8 cellular contexts compared by ENCODE assay signal in the genomic region with DNA sequence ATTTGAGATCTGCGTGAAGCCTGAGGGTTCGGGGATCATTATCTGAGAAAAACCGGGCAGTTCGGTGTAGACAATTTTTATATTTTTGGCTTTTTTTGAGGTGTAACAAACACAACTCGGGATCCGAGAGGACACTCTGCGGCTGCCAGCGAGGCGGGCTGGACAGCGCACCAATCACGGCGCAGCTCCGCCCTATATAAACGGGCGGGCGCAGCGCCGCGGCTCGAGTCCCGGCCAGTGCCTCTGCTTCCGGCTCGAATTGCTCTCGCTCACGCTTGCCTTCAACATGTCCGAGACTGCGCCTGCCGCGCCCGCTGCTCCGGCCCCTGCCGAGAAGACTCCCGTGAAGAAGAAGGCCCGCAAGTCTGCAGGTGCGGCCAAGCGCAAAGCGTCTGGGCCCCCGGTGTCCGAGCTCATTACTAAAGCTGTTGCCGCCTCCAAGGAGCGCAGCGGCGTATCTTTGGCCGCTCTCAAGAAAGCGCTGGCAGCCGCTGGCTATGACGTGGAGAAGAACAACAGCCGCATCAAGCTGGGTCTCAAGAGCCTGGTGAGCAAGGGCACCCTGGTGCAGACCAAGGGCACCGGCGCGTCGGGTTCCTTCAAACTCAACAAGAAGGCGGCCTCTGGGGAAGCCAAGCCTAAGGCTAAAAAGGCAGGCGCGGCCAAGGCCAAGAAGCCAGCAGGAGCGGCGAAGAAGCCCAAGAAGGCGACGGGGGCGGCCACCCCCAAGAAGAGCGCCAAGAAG.
DNase-seq lines count a peak whose midpoint lies in the region; ATAC-seq, FAIRE-seq and TF ChIP-seq lines count a peak whose summit lies in the region.

No MANE protein-coding gene starts in this region.

- no peak for FAIRE-seq in RCC 7860 (lab: Jason Lieb, UNC)

- TF ChIP-seq CTCF in fibroblast of mammary gland (conservative IDR thresholded peaks at IDR 0.05; ENCODE audit: control insufficient read depth, insufficient read depth, low read depth, low read length) = no peak
- no peak for TF ChIP-seq CTCF in natural killer cell (IDR thresholded peaks at IDR 0.05)

- peaks cover 5% of the 10 kb centered on the region for H3K36me3 Mint-ChIP-seq in activated T-helper 2 cell treated with anti-CD3 and anti-CD28 coated beads, Interferon-gamma antibody, Interleukin-2, Interleukin-4, amounts not matched to agents 10 μg/mL and 5 μg/mL and 100 μg/mL, durations not matched to agents 14 hours and 24 hours and 36 hours (ENCODE audit: low read depth)
- no peaks in the 10 kb centered on the region for H3K36me3 Mint-ChIP-seq in natural killer cell
- H3K36me3 Mint-ChIP-seq in stimulated activated naive B cell treated with anti-CD40 and anti-IgM and Interleukin-4, amounts not matched to agents 10 μg/mL and 1 μg/mL and 100 μg/mL, for 72 hours = peaks cover 37 to 39% of the 10 kb centered on the region in 2 donors

- peak overlapping the region; percentile 90 for H3K4me3 Mint-ChIP-seq in activated T-helper 2 cell treated with anti-CD3 and anti-CD28 coated beads, Interferon-gamma antibody, Interleukin-2, Interleukin-4, amounts not matched to agents 10 μg/mL and 5 μg/mL and 100 μg/mL, durations not matched to agents 14 hours and 24 hours and 36 hours (ENCODE audit: low read depth)
- H3K4me3 Mint-ChIP-seq in natural killer cell = peak overlapping the region; percentile 99
- H3K4me3 Mint-ChIP-seq in stimulated activated naive B cell treated with anti-CD40 and anti-IgM and Interleukin-4, amounts not matched to agents 10 μg/mL and 1 μg/mL and 100 μg/mL, for 72 hours = peak overlapping the region; percentile 83 to 92

- intact Hi-C loops in activated T-helper 2 cell treated with anti-CD3 and anti-CD28 coated beads, Interferon-gamma antibody, Interleukin-2, Interleukin-4, amounts not matched to agents 10 μg/mL and 5 μg/mL and 100 μg/mL, durations not matched to agents 14 hours and 24 hours and 36 hours (cut with micrococcal nuclease) = loop anchor here (1.0 to 5.0 kb wide), 3 partner anchors 53 to 1737 kb away; a partner anchor contains a TSS
- intact Hi-C loops in natural killer cell (cut with micrococcal nuclease) = loop anchor here (2.0 to 10.0 kb wide), 5 partner anchors 79 to 1737 kb away; a partner anchor contains a TSS

- in situ Hi-C loops in KBM-7 (cut with MboI; ENCODE audit: low pct_unique_long_range_greater_than_20kb, low sequenced_read_pairs) = no loop called here

- H3K27me3 Mint-ChIP-seq in activated T-helper 2 cell treated with anti-CD3 and anti-CD28 coated beads, Interferon-gamma antibody, Interleukin-2, Interleukin-4, amounts not matched to agents 10 μg/mL and 5 μg/mL and 100 μg/mL, durations not matched to agents 14 hours and 24 hours and 36 hours (ENCODE audit: low read depth) = no peaks in the 10 kb centered on the region
- no peaks in the 10 kb centered on the region for H3K27me3 Mint-ChIP-seq in natural killer cell (ENCODE audit: low read depth in 2 of 2)
- H3K27me3 Mint-ChIP-seq in stimulated activated naive B cell treated with anti-CD40 and anti-IgM and Interleukin-4, amounts not matched to agents 10 μg/mL and 1 μg/mL and 100 μg/mL, for 72 hours = peaks cover 0 to 14% of the 10 kb centered on the region in 2 donors

- DNase-seq in DMS53 (lab: John Stamatoyannopoulos, UW) (peak; percentile 92), KBM-7 (peak; percentile 95), RCC 7860 (ENCODE audit: low spot score) (peak; percentile 74), fibroblast of mammary gland (ENCODE audit: low read depth) (peak; percentile 83), natural killer cell (peak; percentile 92)
- peak; percentile 91 for DNase-seq in activated T-helper 2 cell treated with anti-CD3 and anti-CD28 coated beads, Interferon-gamma antibody, Interleukin-2, Interleukin-4, amounts not matched to agents 10 μg/mL and 5 μg/mL and 100 μg/mL, durations not matched to agents 14 hours and 24 hours and 36 hours (ENCODE audit: low spot score)
- peak; percentile 96 for DNase-seq in stimulated activated naive B cell treated with anti-CD40 and anti-IgM and Interleukin-4, amounts not matched to agents 10 μg/mL and 1 μg/mL and 100 μg/mL, for 72 hours

- no peaks in the 10 kb centered on the region for H3K9me3 Mint-ChIP-seq in activated T-helper 2 cell treated with anti-CD3 and anti-CD28 coated beads, Interferon-gamma antibody, Interleukin-2, Interleukin-4, amounts not matched to agents 10 μg/mL and 5 μg/mL and 100 μg/mL, durations not matched to agents 14 hours and 24 hours and 36 hours
- H3K9me3 Mint-ChIP-seq in natural killer cell = no peaks in the 10 kb centered on the region
- no peaks in the 10 kb centered on the region for H3K9me3 Mint-ChIP-seq in stimulated activated naive B cell treated with anti-CD40 and anti-IgM and Interleukin-4, amounts not matched to agents 10 μg/mL and 1 μg/mL and 100 μg/mL, for 72 hours

- H3K4me3 ChIP-seq in fibroblast of mammary gland (ENCODE audit: control insufficient read depth, low read depth, low read length) = peak overlapping the region; percentile 85

- H3K4me1 Mint-ChIP-seq in activated T-helper 2 cell treated with anti-CD3 and anti-CD28 coated beads, Interferon-gamma antibody, Interleukin-2, Interleukin-4, amounts not matched to agents 10 μg/mL and 5 μg/mL and 100 μg/mL, durations not matched to agents 14 hours and 24 hours and 36 hours (ENCODE audit: low read depth) = peaks cover 44% of the 10 kb centered on the region
- H3K4me1 Mint-ChIP-seq in natural killer cell = peaks cover 56% of the 10 kb centered on the region in 2 donors
- peaks cover 32 to 59% of the 10 kb centered on the region in 2 donors for H3K4me1 Mint-ChIP-seq in stimulated activated naive B cell treated with anti-CD40 and anti-IgM and Interleukin-4, amounts not matched to agents 10 μg/mL and 1 μg/mL and 100 μg/mL, for 72 hours

- H3K27ac Mint-ChIP-seq in activated T-helper 2 cell treated with anti-CD3 and anti-CD28 coated beads, Interferon-gamma antibody, Interleukin-2, Interleukin-4, amounts not matched to agents 10 μg/mL and 5 μg/mL and 100 μg/mL, durations not matched to agents 14 hours and 24 hours and 36 hours = peak overlapping the region; percentile 96
- peak overlapping the region; percentile 92 to 97 for H3K27ac Mint-ChIP-seq in natural killer cell
- peak overlapping the region; percentile 100 for H3K27ac Mint-ChIP-seq in stimulated activated naive B cell treated with anti-CD40 and anti-IgM and Interleukin-4, amounts not matched to agents 10 μg/mL and 1 μg/mL and 100 μg/mL, for 72 hours

- peak; percentile 42 for ATAC-seq in GM21717 (IDR thresholded peaks at IDR 0.05; ENCODE audit: unreplicated experiment)
- ATAC-seq in natural killer cell = peak; percentile 48 to 72 (median 58)
- ATAC-seq in stimulated activated naive B cell treated with anti-CD40 and anti-IgM and Interleukin-4, amounts not matched to agents 10 μg/mL and 1 μg/mL and 100 μg/mL, for 72 hours (replicated peaks) = peak; percentile 53 to 59

Comparison
In these comparisons a context has a peak if more than half of its experiments do, and no peak if none do; other contexts are left out.
1. Peak in every context shown above with its lines: DNase-seq, ATAC-seq and H3K4me3 ChIP-seq.